In the genomic region with DNA sequence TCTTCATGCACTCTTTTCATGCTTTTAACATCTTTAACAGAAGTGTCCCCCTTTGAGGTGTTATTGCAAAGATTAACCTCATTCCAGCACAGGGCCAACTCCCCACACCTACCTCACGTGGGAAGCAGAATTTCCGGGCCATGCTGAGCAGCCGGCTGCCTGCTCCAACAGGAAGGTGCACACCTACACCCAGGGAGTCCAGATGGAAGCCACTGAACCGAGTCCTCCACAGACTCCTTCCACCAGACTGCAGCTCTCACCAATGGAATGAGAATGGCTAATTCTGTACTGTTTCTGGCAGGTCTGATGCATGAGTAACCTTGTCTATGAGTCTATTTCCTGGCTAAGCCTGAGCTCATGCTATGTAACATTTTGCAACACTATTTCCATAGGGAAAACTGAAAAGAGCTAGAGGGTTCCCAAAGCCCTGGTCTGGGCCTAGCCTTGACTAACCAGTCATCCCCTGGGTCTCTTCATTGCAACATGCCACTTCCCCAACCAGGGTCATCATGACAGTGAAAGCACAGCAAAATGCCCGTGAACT, we compare ENCODE assay signal across 1 cellular context.
TF ChIP-seq lines count a peak whose summit lies in the region.

No MANE protein-coding gene starts in this region.

TF ChIP-seq in HEK293, 187 proteins besides CTCF, POLR2A, EP300 and RAD21 (continued from another document):
- TF ChIP-seq, protein P1, sequence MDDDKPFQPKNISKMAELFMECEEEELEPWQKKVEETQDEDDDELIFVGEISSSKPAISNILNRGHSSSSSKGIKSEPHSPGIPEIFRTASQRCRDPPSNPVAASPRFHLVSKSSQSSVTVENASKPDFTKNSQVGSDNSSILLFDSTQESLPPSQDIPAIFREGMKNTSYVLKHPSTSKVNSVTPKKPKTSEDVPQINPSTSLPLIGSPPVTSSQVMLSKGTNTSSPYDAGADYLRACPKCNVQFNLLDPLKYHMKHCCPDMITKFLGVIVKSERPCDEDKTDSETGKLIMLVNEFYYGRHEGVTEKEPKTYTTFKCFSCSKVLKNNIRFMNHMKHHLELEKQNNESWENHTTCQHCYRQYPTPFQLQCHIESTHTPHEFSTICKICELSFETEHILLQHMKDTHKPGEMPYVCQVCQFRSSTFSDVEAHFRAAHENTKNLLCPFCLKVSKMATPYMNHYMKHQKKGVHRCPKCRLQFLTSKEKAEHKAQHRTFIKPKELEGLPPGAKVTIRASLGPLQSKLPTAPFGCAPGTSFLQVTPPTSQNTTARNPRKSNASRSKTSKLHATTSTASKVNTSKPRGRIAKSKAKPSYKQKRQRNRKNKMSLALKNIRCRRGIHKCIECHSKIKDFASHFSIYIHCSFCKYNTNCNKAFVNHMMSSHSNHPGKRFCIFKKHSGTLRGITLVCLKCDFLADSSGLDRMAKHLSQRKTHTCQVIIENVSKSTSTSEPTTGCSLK (tag by site-specific recombination; IDR thresholded peaks at IDR 0.05), result no peak
- TF ChIP-seq ZNF837 (tag by site-specific recombination; IDR thresholded peaks at IDR 0.05) (no peak), ZNF555 (tag by site-specific recombination; conservative IDR thresholded peaks at IDR 0.05) (no peak), ZFHX2 (tag by site-specific recombination; conservative IDR thresholded peaks at IDR 0.05) (peak; percentile 84), EGR2 (tag by site-specific recombination; IDR thresholded peaks at IDR 0.05; ENCODE audit: low read depth) (peak; percentile 62), SP2 (tag by site-specific recombination; IDR thresholded peaks at IDR 0.05) (peak; percentile 28; the same call in 1 of the 2 replicates), ZBTB17 (tag by site-specific recombination; IDR thresholded peaks at IDR 0.05) (peak; percentile 88), ZNF624 (tag by site-specific recombination; IDR thresholded peaks at IDR 0.05) (no peak), ZNF23 (tag by site-specific recombination; IDR thresholded peaks at IDR 0.05; ENCODE audit: borderline replicate concordance) (no peak), ZNF266 (tag by site-specific recombination; IDR thresholded peaks at IDR 0.05; ENCODE audit: low read depth) (no peak), ZNF514 (tag by site-specific recombination; IDR thresholded peaks at IDR 0.05) (no peak), ZNF501 (tag by site-specific recombination; IDR thresholded peaks at IDR 0.05) (no peak), ZNF112 (tag by site-specific recombination; IDR thresholded peaks at IDR 0.05) (no peak), KLF8 (tag by site-specific recombination; IDR thresholded peaks at IDR 0.05) (0 out of 2 replicates have a peak, but pooled peaks have one; percentile 8), ZFP69B (tag by site-specific recombination; IDR thresholded peaks at IDR 0.05) (0 out of 2 replicates have a peak, but pooled peaks have one; percentile 5), ZNF416 (tag by site-specific recombination; IDR thresholded peaks at IDR 0.05) (no peak), BCL11A (tag by site-specific recombination; IDR thresholded peaks at IDR 0.05; ENCODE audit: low read depth) (no peak), HOXA7 (CRISPR knock-in tag; IDR thresholded peaks at IDR 0.05; ENCODE audit: borderline replicate concordance) (no peak), ZNF292 (tag by site-specific recombination; IDR thresholded peaks at IDR 0.05; ENCODE audit: borderline replicate concordance, low read depth) (no peak), IKZF3 (tag by site-specific recombination; IDR thresholded peaks at IDR 0.05) (no peak), ZXDB (tag by site-specific recombination; IDR thresholded peaks at IDR 0.05) (no peak), ZNF37A (tag by site-specific recombination; IDR thresholded peaks at IDR 0.05) (no peak), ZEB2 (tag by site-specific recombination; IDR thresholded peaks at IDR 0.05) (0 out of 2 replicates have a peak, but pooled peaks have one; percentile 42), ZNF138 (tag by site-specific recombination; IDR thresholded peaks at IDR 0.05; ENCODE audit: borderline replicate concordance) (no peak), ZNF600 (tag by site-specific recombination; IDR thresholded peaks at IDR 0.05) (peak; percentile 89), ZNF404 (tag by site-specific recombination; IDR thresholded peaks at IDR 0.05) (no peak), ZNF202 (tag by site-specific recombination; IDR thresholded peaks at IDR 0.05; ENCODE audit: borderline replicate concordance) (no peak), ZNF274 (IDR thresholded peaks at IDR 0.05; ENCODE audit: low read length) (no peak), ZNF274 (tag by site-specific recombination; IDR thresholded peaks at IDR 0.05; ENCODE audit: borderline replicate concordance) (no peak), ZBTB48 (tag by site-specific recombination; IDR thresholded peaks at IDR 0.05) (no peak)
- TF ChIP-seq, protein P2, sequence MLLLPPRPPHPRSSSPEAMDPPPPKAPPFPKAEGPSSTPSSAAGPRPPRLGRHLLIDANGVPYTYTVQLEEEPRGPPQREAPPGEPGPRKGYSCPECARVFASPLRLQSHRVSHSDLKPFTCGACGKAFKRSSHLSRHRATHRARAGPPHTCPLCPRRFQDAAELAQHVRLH (tag by site-specific recombination; IDR thresholded peaks at IDR 0.05), result peak; percentile 77; the same call in 1 of the 2 replicates
- TF ChIP-seq, protein P3, sequence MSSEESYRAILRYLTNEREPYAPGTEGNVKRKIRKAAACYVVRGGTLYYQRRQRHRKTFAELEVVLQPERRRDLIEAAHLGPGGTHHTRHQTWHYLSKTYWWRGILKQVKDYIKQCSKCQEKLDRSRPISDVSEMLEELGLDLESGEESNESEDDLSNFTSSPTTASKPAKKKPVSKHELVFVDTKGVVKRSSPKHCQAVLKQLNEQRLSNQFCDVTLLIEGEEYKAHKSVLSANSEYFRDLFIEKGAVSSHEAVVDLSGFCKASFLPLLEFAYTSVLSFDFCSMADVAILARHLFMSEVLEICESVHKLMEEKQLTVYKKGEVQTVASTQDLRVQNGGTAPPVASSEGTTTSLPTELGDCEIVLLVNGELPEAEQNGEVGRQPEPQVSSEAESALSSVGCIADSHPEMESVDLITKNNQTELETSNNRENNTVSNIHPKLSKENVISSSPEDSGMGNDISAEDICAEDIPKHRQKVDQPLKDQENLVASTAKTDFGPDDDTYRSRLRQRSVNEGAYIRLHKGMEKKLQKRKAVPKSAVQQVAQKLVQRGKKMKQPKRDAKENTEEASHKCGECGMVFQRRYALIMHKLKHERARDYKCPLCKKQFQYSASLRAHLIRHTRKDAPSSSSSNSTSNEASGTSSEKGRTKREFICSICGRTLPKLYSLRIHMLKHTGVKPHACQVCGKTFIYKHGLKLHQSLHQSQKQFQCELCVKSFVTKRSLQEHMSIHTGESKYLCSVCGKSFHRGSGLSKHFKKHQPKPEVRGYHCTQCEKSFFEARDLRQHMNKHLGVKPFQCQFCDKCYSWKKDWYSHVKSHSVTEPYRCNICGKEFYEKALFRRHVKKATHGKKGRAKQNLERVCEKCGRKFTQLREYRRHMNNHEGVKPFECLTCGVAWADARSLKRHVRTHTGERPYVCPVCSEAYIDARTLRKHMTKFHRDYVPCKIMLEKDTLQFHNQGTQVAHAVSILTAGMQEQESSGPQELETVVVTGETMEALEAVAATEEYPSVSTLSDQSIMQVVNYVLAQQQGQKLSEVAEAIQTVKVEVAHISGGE (tag by site-specific recombination; conservative IDR thresholded peaks at IDR 0.05; ENCODE audit: low read depth), result 0 out of 2 replicates have a peak, but pooled peaks have one; percentile 8
- TF ChIP-seq, protein P4, sequence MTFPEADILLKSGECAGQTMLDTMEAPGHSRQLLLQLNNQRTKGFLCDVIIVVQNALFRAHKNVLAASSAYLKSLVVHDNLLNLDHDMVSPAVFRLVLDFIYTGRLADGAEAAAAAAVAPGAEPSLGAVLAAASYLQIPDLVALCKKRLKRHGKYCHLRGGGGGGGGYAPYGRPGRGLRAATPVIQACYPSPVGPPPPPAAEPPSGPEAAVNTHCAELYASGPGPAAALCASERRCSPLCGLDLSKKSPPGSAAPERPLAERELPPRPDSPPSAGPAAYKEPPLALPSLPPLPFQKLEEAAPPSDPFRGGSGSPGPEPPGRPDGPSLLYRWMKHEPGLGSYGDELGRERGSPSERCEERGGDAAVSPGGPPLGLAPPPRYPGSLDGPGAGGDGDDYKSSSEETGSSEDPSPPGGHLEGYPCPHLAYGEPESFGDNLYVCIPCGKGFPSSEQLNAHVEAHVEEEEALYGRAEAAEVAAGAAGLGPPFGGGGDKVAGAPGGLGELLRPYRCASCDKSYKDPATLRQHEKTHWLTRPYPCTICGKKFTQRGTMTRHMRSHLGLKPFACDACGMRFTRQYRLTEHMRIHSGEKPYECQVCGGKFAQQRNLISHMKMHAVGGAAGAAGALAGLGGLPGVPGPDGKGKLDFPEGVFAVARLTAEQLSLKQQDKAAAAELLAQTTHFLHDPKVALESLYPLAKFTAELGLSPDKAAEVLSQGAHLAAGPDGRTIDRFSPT (tag by site-specific recombination; IDR thresholded peaks at IDR 0.05), result no peak
- TF ChIP-seq, protein P5, sequence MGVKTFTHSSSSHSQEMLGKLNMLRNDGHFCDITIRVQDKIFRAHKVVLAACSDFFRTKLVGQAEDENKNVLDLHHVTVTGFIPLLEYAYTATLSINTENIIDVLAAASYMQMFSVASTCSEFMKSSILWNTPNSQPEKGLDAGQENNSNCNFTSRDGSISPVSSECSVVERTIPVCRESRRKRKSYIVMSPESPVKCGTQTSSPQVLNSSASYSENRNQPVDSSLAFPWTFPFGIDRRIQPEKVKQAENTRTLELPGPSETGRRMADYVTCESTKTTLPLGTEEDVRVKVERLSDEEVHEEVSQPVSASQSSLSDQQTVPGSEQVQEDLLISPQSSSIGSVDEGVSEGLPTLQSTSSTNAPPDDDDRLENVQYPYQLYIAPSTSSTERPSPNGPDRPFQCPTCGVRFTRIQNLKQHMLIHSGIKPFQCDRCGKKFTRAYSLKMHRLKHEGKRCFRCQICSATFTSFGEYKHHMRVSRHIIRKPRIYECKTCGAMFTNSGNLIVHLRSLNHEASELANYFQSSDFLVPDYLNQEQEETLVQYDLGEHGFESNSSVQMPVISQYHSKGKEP (tag by site-specific recombination; IDR thresholded peaks at IDR 0.05), result peak; percentile 12; the same call in 1 of the 2 replicates
- TF ChIP-seq, protein P6, sequence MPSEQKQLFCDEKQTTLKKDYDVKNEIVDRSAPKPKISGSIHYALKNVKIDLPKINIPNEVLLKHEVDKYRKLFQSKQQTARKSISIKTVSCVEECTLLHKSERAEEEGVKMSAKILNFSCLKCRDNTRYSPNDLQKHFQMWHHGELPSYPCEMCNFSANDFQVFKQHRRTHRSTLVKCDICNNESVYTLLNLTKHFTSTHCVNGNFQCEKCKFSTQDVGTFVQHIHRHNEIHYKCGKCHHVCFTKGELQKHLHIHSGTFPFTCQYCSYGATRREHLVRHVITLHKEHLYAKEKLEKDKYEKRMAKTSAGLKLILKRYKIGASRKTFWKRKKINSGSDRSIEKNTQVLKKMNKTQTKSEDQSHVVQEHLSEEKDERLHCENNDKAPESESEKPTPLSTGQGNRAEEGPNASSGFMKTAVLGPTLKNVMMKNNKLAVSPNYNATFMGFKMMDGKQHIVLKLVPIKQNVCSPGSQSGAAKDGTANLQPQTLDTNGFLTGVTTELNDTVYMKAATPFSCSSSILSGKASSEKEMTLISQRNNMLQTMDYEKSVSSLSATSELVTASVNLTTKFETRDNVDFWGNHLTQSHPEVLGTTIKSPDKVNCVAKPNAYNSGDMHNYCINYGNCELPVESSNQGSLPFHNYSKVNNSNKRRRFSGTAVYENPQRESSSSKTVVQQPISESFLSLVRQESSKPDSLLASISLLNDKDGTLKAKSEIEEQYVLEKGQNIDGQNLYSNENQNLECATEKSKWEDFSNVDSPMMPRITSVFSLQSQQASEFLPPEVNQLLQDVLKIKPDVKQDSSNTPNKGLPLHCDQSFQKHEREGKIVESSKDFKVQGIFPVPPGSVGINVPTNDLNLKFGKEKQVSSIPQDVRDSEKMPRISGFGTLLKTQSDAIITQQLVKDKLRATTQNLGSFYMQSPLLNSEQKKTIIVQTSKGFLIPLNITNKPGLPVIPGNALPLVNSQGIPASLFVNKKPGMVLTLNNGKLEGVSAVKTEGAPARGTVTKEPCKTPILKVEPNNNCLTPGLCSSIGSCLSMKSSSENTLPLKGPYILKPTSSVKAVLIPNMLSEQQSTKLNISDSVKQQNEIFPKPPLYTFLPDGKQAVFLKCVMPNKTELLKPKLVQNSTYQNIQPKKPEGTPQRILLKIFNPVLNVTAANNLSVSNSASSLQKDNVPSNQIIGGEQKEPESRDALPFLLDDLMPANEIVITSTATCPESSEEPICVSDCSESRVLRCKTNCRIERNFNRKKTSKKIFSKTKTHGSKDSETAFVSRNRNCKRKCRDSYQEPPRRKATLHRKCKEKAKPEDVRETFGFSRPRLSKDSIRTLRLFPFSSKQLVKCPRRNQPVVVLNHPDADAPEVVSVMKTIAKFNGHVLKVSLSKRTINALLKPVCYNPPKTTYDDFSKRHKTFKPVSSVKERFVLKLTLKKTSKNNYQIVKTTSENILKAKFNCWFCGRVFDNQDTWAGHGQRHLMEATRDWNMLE (tag by site-specific recombination; conservative IDR thresholded peaks at IDR 0.05; ENCODE audit: low read depth), result 0 out of 2 replicates have a peak, but pooled peaks have one; percentile 3
- TF ChIP-seq, protein P7, sequence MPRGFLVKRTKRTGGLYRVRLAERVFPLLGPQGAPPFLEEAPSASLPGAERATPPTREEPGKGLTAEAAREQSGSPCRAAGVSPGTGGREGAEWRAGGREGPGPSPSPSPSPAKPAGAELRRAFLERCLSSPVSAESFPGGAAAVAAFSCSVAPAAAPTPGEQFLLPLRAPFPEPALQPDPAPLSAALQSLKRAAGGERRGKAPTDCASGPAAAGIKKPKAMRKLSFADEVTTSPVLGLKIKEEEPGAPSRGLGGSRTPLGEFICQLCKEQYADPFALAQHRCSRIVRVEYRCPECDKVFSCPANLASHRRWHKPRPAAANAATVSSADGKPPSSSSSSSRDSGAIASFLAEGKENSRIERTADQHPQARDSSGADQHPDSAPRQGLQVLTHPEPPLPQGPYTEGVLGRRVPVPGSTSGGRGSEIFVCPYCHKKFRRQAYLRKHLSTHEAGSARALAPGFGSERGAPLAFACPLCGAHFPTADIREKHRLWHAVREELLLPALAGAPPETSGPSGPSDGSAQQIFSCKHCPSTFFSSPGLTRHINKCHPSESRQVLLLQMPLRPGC (tag by site-specific recombination; IDR thresholded peaks at IDR 0.05), result peak; percentile 59
TF ChIP-seq in HEK293: peak in this region for 18.
